ENCODE assay signal across 25 cellular contexts in the genomic region with DNA sequence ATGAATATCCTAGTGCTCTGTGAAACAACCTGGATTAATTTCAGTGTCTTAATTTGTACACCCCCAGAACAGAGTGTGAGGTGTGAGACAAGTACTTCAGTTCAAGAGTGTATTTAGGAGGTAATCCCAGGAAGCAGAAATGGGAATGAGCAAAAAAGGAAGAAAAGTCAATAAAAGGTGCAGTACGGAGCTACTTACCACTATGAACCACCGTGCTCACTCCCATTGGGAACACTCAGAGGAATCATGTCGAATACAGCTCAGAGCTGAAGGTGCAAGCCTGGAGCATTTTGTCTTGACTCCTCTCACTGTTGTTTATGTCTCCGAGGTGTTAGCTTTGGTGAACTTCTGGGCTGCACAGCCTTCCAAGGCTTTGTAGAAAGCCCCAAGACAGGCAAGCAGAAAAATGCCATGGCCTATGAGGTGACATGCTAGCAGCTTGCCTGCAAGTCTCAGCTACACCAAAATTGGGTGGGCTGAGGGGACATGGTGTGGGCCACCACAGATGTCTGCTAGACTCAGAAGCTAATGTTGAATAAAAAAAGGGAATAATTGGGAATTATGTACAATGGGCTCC. TPM values are rescaled to one million over a fixed set of nuclear protein-coding genes. Genes with fewer than 3 reads are reported as not detected.
"Had no signal": no experiment of that assay in that cellular context is flagged by ENCODE, and none has a peak within 500 bp of the region (broad histone marks: within the 10 kb centered on the region; RNA-seq: fewer than 3 reads in every experiment).

No MANE protein-coding gene starts in this region.

- H3K36me3 ChIP-seq: brain microvascular endothelial cell, right atrium auricular region had no signal

- ATAC-seq: gastroesophageal sphincter; left ventricle myocardium superior; naive thymus-derived CD4-positive, alpha-beta T cell had no signal

- H3K4me3 Mint-ChIP-seq: activated naive CD4-positive, alpha-beta T cell treated with anti-CD3 and anti-CD28 coated beads, Interleukin-2, amount 10 ng/mL, durations not matched to agents 7 days and 5 days; activated naive CD8-positive, alpha-beta T cell treated with anti-CD3 and anti-CD28 coated beads, Interleukin-2, amount 10 ng/mL, durations not matched to agents 7 days and 5 days; activated T-helper 1 cell treated with anti-CD3 and anti-CD28 coated beads, Interleukin-12 subunit alpha, Interleukin-12 subunit beta, Interleukin-2, Interleukin-4 antibody, amounts not matched to agents 30 ng/mL and 10 ng/mL and 1 ng/mL, durations not matched to agents 14 hours and 24 hours and 36 hours; naive thymus-derived CD4-positive, alpha-beta T cell had no signal

- H3K27ac Mint-ChIP-seq: activated naive CD4-positive, alpha-beta T cell treated with anti-CD3 and anti-CD28 coated beads, Interleukin-2, amount 10 ng/mL, durations not matched to agents 7 days and 5 days; activated naive CD8-positive, alpha-beta T cell treated with anti-CD3 and anti-CD28 coated beads, Interleukin-2, amount 10 ng/mL, durations not matched to agents 7 days and 5 days; activated T-helper 1 cell treated with anti-CD3 and anti-CD28 coated beads, Interleukin-12 subunit alpha, Interleukin-12 subunit beta, Interleukin-2, Interleukin-4 antibody, amounts not matched to agents 30 ng/mL and 10 ng/mL and 1 ng/mL, durations not matched to agents 14 hours and 24 hours and 36 hours; naive thymus-derived CD4-positive, alpha-beta T cell had no signal

- H3K27ac ChIP-seq: brain microvascular endothelial cell, gastroesophageal sphincter, hepatocyte, right atrium auricular region, suprapubic skin, tibial artery had no signal

- H3K4me3 ChIP-seq: gastroesophageal sphincter, hepatocyte, right atrium auricular region, spleen, suprapubic skin, tibial artery had no signal

- H3K9me3 Mint-ChIP-seq: activated naive CD4-positive, alpha-beta T cell treated with anti-CD3 and anti-CD28 coated beads, Interleukin-2, amount 10 ng/mL, durations not matched to agents 7 days and 5 days; activated naive CD8-positive, alpha-beta T cell treated with anti-CD3 and anti-CD28 coated beads, Interleukin-2, amount 10 ng/mL, durations not matched to agents 7 days and 5 days; activated T-helper 1 cell treated with anti-CD3 and anti-CD28 coated beads, Interleukin-12 subunit alpha, Interleukin-12 subunit beta, Interleukin-2, Interleukin-4 antibody, amounts not matched to agents 30 ng/mL and 10 ng/mL and 1 ng/mL, durations not matched to agents 14 hours and 24 hours and 36 hours; naive thymus-derived CD4-positive, alpha-beta T cell had no signal

- H2AFZ ChIP-seq: hepatocyte had no signal

- H3K9me3 ChIP-seq: gastroesophageal sphincter, right atrium auricular region, spleen, suprapubic skin, tibial artery had no signal

- DNase-seq: activated CD4-positive, alpha-beta T cell treated with anti-CD3 and anti-CD28 coated beads for 4 hours; activated CD4-positive, alpha-beta T cell treated with anti-CD3 and anti-CD28 coated beads, Interleukin-2, amount 50 U/mL, for 4 hours; activated CD4-positive, CD25-positive, alpha-beta regulatory T cell; activated CD8-positive, alpha-beta memory T cell treated with anti-CD3 and anti-CD28 coated beads for 24 hours; activated effector memory CD4-positive, alpha-beta T cell treated with anti-CD3 and anti-CD28 coated beads, Interleukin-2, amount 50 U/mL, for 16 hours; activated naive CD4-positive, alpha-beta T cell treated with anti-CD3 and anti-CD28 coated beads, Interleukin-2, amount 10 ng/mL, durations not matched to agents 7 days and 5 days; activated naive CD8-positive, alpha-beta T cell treated with anti-CD3 and anti-CD28 coated beads, Interleukin-2, amount 10 ng/mL, durations not matched to agents 7 days and 5 days; brain microvascular endothelial cell; central memory CD4-positive, alpha-beta T cell; islet precursor cell; left ventricle myocardium superior; mammary epithelial cell; midbrain; naive thymus-derived CD4-positive, alpha-beta T cell; spleen; stimulated activated naive CD4-positive, alpha-beta T cell; T-helper 2 cell; tibial artery had no signal

- H3K4me2 ChIP-seq: hepatocyte had no signal

- H3K36me3 Mint-ChIP-seq: activated naive CD8-positive, alpha-beta T cell treated with anti-CD3 and anti-CD28 coated beads, Interleukin-2, amount 10 ng/mL, durations not matched to agents 7 days and 5 days had no signal

- H3K27me3 ChIP-seq: brain microvascular endothelial cell, gastroesophageal sphincter, hepatocyte, right atrium auricular region, spleen, suprapubic skin, tibial artery had no signal

RNA-seq across cellular contexts. Expression of a gene that starts 39.8 kb away (rescaled TPM):
- total RNA-seq: endothelial cell of umbilical vein, left ventricle myocardium superior, pulmonary artery endothelial cell, right atrium auricular region had no signal
- polyA plus RNA-seq: naive thymus-derived CD4-positive, alpha-beta T cell had no signal
